Comparison of ENCODE assay signal across 9 cellular contexts in the genomic region with DNA sequence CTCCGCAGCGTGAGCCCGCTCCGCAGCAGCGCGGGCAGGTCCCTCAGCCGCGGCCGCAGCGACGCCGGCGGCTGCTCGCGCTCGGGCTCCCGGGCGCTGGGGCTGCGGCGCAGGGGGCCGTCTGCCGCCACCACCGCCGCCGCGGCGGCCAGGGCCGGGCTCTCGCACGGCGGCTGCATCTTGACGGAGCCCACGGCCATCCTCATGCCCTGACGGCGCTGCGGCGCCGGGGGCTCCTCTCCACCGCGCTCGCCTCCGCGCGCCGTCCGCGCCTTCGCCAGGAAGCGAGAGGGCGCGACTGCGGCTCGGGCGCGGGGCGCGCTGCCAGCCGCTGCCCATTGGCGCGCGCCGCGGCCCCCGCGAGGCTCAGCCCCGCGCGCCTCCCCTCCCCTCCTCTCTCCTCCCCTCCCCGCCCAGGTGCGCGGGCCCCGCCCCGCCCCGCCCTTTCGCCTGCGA. TPM values are rescaled to one million over a fixed set of nuclear protein-coding genes. Genes with fewer than 3 reads are reported as not detected.
DNase-seq lines count a peak whose midpoint lies in the region; ATAC-seq, FAIRE-seq and TF ChIP-seq lines count a peak whose summit lies in the region.
"Had no signal": no experiment of that assay in that cellular context is flagged by ENCODE, and none has a peak within 500 bp of the region (broad histone marks: within the 10 kb centered on the region; RNA-seq: fewer than 3 reads in every experiment).

A gene with protein sequence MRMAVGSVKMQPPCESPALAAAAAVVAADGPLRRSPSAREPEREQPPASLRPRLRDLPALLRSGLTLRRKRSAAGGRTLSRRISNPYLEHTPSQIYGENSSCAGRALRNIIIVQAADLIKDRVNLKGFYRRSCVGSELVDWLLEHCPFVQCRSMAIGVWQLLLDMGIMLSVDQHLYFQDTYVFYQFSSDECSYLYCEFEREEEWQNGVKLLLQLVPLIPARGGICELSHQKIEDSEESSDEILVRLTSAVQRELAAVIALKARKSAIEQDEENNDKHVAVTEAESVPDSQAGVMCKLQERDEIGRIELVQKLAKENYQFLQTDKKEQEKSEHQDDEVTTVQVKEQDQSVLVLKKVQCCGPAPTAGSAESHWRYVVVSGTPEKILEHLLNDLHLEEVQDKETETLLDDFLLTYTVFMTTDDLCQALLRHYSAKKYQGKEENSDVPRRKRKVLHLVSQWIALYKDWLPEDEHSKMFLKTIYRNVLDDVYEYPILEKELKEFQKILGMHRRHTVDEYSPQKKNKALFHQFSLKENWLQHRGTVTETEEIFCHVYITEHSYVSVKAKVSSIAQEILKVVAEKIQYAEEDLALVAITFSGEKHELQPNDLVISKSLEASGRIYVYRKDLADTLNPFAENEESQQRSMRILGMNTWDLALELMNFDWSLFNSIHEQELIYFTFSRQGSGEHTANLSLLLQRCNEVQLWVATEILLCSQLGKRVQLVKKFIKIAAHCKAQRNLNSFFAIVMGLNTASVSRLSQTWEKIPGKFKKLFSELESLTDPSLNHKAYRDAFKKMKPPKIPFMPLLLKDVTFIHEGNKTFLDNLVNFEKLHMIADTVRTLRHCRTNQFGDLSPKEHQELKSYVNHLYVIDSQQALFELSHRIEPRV (minus strand): TSS at position 300 of the 456 bp plus-strand sequence. CDS start 94 bp downstream, at position 206.

- peak; percentile 5 for DNase-seq in activated CD4-positive, alpha-beta T cell treated with anti-CD3 and anti-CD28 coated beads for 48 hours
- no peak for DNase-seq in activated CD4-positive, alpha-beta T cell treated with anti-CD3 and anti-CD28 coated beads for 4 hours
- DNase-seq in HAP-1 (ENCODE audit: low spot score in 2 of 2) = peak in 1 of 2 experiments; percentile 58
- DNase-seq in NCI-H2107 treated with DMSO at 0.1 percent for 48 hours (lab: John Stamatoyannopoulos, UW; ENCODE audit: unreplicated experiment) = peak; percentile 49
- DNase-seq in body of pancreas = peak; percentile 73 to 85 (median 76)
- DNase-seq in keratinocyte (ENCODE audit: low read depth, low spot score) = no peak
- peak in 1 of 2 donors; percentile 5 for DNase-seq in stimulated activated naive CD8-positive, alpha-beta T cell treated with anti-CD3 and anti-CD28 coated beads, Interleukin-15, amount 100 ng/mL, for 72 hours
- no peak for DNase-seq in islet precursor cell

- peaks cover 10% of the 10 kb centered on the region for H3K79me2 ChIP-seq in keratinocyte (ENCODE audit: control insufficient read depth, insufficient read depth, low read length)

- no peaks in the 10 kb centered on the region for H3K27me3 ChIP-seq in HAP-1 (ENCODE audit: low read depth)
- no peaks in the 10 kb centered on the region for H3K27me3 ChIP-seq in body of pancreas
- H3K27me3 ChIP-seq in keratinocyte (ENCODE audit: control insufficient read depth, extremely low read depth, insufficient read depth, low read length) = no peaks in the 10 kb centered on the region

- peak within 1 kb of the TSS; percentile 76 to 79 for H3K4me3 Mint-ChIP-seq in stimulated activated naive CD8-positive, alpha-beta T cell treated with anti-CD3 and anti-CD28 coated beads, Interleukin-15, amount 100 ng/mL, for 72 hours

- TF ChIP-seq POLR2A in body of pancreas (IDR thresholded peaks at IDR 0.05) = no peak

- in situ Hi-C loops in HAP-1 (cut with MboI; ENCODE audit: low sequenced_read_pairs) = no loop called here

- H3K9me1 ChIP-seq in keratinocyte (ENCODE audit: control insufficient read depth, extremely low read depth, insufficient read depth, low read length) = no peaks in the 10 kb centered on the region

- H3K27ac ChIP-seq in body of pancreas (peak within 1 kb of the TSS; percentile 84 to 89 (median 87)), keratinocyte (ENCODE audit: control insufficient read depth, insufficient read depth, low read length) (peak within 1 kb of the TSS; percentile 89)

- TF ChIP-seq CTCF in body of pancreas (IDR thresholded peaks at IDR 0.05) (peak in 2 of 7 experiments; percentile 59 to 61), keratinocyte (optimal IDR thresholded peaks at IDR 0.05 in 1 of 3, IDR thresholded peaks at IDR 0.05 in 1 of 3, conservative IDR thresholded peaks at IDR 0.05 in 1 of 3; ENCODE audit: extremely low read depth in 1 of 3, insufficient read depth in 2 of 3, low read length in 3 of 3) (no peak)

- WGBS in body of pancreas, 2 donors = 0% methylated on average over 10 to 35 of the region's 76 CpGs

- intact Hi-C loops in body of pancreas (cut with DNase I) = no loop called here

- H2AFZ ChIP-seq in keratinocyte (ENCODE audit: control insufficient read depth, low read length) = peak within 1 kb of the TSS; percentile 91

- H3K9me3 ChIP-seq in HAP-1 (no peaks in the 10 kb centered on the region), body of pancreas (peaks cover 0 to 3% (median 0%) of the 10 kb centered on the region in 3 donors), keratinocyte (ENCODE audit: control insufficient read depth, low read depth, low read length) (no peaks in the 10 kb centered on the region)

- peaks cover 74% of the 10 kb centered on the region for H3K27me3 Mint-ChIP-seq in stimulated activated naive CD8-positive, alpha-beta T cell treated with anti-CD3 and anti-CD28 coated beads, Interleukin-15, amount 100 ng/mL, for 72 hours

- H3K9me3 Mint-ChIP-seq in stimulated activated naive CD8-positive, alpha-beta T cell treated with anti-CD3 and anti-CD28 coated beads, Interleukin-15, amount 100 ng/mL, for 72 hours = peaks cover 8 to 11% of the 10 kb centered on the region in 2 donors

- H3K27ac Mint-ChIP-seq in stimulated activated naive CD8-positive, alpha-beta T cell treated with anti-CD3 and anti-CD28 coated beads, Interleukin-15, amount 100 ng/mL, for 72 hours = no peak within 1 kb of the TSS

- peak within 1 kb of the TSS; percentile 82 for H3K9ac ChIP-seq in keratinocyte (ENCODE audit: control insufficient read depth, extremely low read depth, insufficient read depth, low read length)

- no peaks in the 10 kb centered on the region for H4K20me1 ChIP-seq in keratinocyte (ENCODE audit: control insufficient read depth, extremely low read depth, insufficient read depth, low read length)

- peak within 1 kb of the TSS; percentile 39 for H3K4me3 ChIP-seq in HAP-1
- peak within 1 kb of the TSS; percentile 44 to 83 for H3K4me3 ChIP-seq in body of pancreas
- H3K4me3 ChIP-seq in keratinocyte (ENCODE audit: control insufficient read depth in 2 of 3, extremely low read depth in 1 of 3, insufficient read depth in 2 of 3, low read depth in 1 of 3, low read length in 3 of 3) = peak within 1 kb of the TSS; percentile 46 to 90 (median 74)

- peak; percentile 88 for ATAC-seq in body of pancreas
- peak; percentile 70 for ATAC-seq in stimulated activated naive CD8-positive, alpha-beta T cell treated with anti-CD3 and anti-CD28 coated beads, Interleukin-15, amount 100 ng/mL, for 72 hours

- no peak for FAIRE-seq in keratinocyte (lab: Jason Lieb, UNC)
- FAIRE-seq: G401.6 had no signal

- H3K36me3 ChIP-seq in HAP-1 (replicated peaks) (no peaks in the 10 kb centered on the region), body of pancreas (replicated peaks in 1 of 2; ENCODE audit: insufficient read depth in 1 of 2, low read depth in 2 of 2) (no peaks in the 10 kb centered on the region), keratinocyte (ENCODE audit: control insufficient read depth in 2 of 2, extremely low read depth in 1 of 2, insufficient read depth in 2 of 2, low read length in 2 of 2) (no peaks in the 10 kb centered on the region)

- H3K4me1 Mint-ChIP-seq in stimulated activated naive CD8-positive, alpha-beta T cell treated with anti-CD3 and anti-CD28 coated beads, Interleukin-15, amount 100 ng/mL, for 72 hours = peaks cover 5% of the 10 kb centered on the region

- peaks cover 9% of the 10 kb centered on the region for H3K4me1 ChIP-seq in HAP-1
- H3K4me1 ChIP-seq in body of pancreas = peaks cover 35% of the 10 kb centered on the region
- H3K4me1 ChIP-seq in keratinocyte (ENCODE audit: control insufficient read depth, extremely low read depth, insufficient read depth, low read length) = peaks cover 25% of the 10 kb centered on the region

- dilution Hi-C loops in keratinocyte (cut with MboI; ENCODE audit: extremely low pct_ligation_motif_present, low sequenced_read_pairs) = no loop called here

- H3K4me2 ChIP-seq in keratinocyte (ENCODE audit: control insufficient read depth, extremely low read depth, insufficient read depth, low read depth, low read length) = peak within 1 kb of the TSS; percentile 96

RNA-seq across cellular contexts. Expression of the gene that starts here (rescaled TPM):
- total RNA-seq in body of pancreas = 100 to 1,000 TPM in 1 of 2 donors, 10 to 100 TPM in 1; 68.0 to 151 TPM
- 1.3 to 2.1 TPM (median 1.5 TPM) in 3 replicates for polyA plus RNA-seq in keratinocyte
- polyA plus RNA-seq in keratinocyte (2011; ENCODE audit: low read depth) = 8.3 TPM
- 0.57 and 1.4 TPM in 2 replicates for polyA plus RNA-seq in keratinocyte (2011; cell fraction: cytosol; rRNA removed)
- 2.6 and 3.2 TPM in 2 replicates for polyA plus RNA-seq in keratinocyte (2011; cell fraction: nucleus; rRNA removed)
- polyA plus RNA-seq in keratinocyte (2012; ENCODE audit: low replicate concordance) = 1.3 and 1.7 TPM in 2 replicates
- 1.3 to 9.2 TPM (median 5.7 TPM) in 3 replicates for polyA minus RNA-seq in keratinocyte
- 2.3 TPM for polyA minus RNA-seq in keratinocyte (2011; cell fraction: cytosol; rRNA and poly(A)+ RNA removed)
- polyA minus RNA-seq in keratinocyte (2011; cell fraction: nucleus; rRNA and poly(A)+ RNA removed) = 9.8 and 17.4 TPM in 2 replicates

Comparison
In these comparisons a context has a peak if more than half of its experiments do, and no peak if none do; other contexts are left out.
1. DNase-seq: peak in activated CD4-positive, alpha-beta T cell treated with anti-CD3 and anti-CD28 coated beads for 48 hours (single experiment), NCI-H2107 treated with DMSO at 0.1 percent for 48 hours (single experiment) and body of pancreas (4 of 4); none in activated CD4-positive, alpha-beta T cell treated with anti-CD3 and anti-CD28 coated beads for 4 hours (0 of 2), keratinocyte (single experiment) and islet precursor cell (single experiment).
2. Peak in every context shown above with its lines, with median percentiles within 50 percentile points of each other: H3K4me3 ChIP-seq.